Comparison of ENCODE assay signal across 10 cellular contexts in the genomic region with DNA sequence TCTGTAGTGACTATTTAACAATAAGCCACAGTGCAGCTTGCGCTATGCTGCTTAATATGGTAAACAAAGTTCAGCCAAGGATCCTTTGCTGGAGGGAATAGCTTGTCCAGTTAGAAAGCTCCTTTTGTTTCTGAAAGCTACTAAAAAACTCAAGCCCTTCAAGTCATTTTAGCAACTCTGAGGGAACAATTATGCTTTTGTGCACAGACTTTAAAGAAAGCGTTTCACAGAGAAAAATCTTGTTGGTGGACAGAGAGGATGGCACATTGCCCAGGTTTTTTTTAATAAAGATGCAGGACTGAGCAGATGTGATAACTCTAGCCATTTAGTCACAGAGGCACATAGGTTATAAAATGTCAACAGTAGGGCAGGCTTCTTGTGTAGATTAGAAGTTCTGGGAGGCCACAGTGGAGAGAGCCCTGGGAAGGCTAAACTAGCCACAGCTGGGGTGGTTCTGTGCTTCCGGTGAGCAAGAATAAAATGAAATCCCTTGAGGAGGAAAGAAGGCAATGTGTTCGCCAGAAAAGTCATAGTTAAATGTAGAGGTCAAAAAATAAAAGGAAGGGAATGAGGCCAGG.
DNase-seq lines count a peak whose midpoint lies in the region; ATAC-seq and TF ChIP-seq lines count a peak whose summit lies in the region.
"Had no signal": no experiment of that assay in that cellular context is flagged by ENCODE, and none has a peak within 500 bp of the region (broad histone marks: within the 10 kb centered on the region; RNA-seq: fewer than 3 reads in every experiment).

No MANE protein-coding gene starts in this region.

- TF ChIP-seq CTCF in type B pancreatic cell (conservative IDR thresholded peaks at IDR 0.05) (no peak), GM20000 (IDR thresholded peaks at IDR 0.05; ENCODE audit: extremely low read depth, missing control alignments) (no peak)

- H3K27ac Mint-ChIP-seq in type B pancreatic cell, result peak overlapping the region; percentile 32

- no peak for ATAC-seq in GM21423 (IDR thresholded peaks at IDR 0.05; ENCODE audit: unreplicated experiment)

- peaks cover 0 to 14% of the 10 kb centered on the region in 2 donors for H3K4me1 ChIP-seq in muscle layer of duodenum (ENCODE audit: control insufficient read depth in 1 of 2, insufficient read depth in 2 of 2, low read length in 2 of 2)

- H3K9me3 ChIP-seq in muscle layer of duodenum (ENCODE audit: control insufficient read depth in 1 of 2, low read length in 2 of 2), result no peaks in the 10 kb centered on the region

- H3K4me3 ChIP-seq in muscle layer of duodenum (ENCODE audit: low read depth in 1 of 2, low read length in 2 of 2), result peak overlapping the region in 1 of 2 donors; percentile 14

- H3K9me3 Mint-ChIP-seq in type B pancreatic cell, result no peaks in the 10 kb centered on the region

- H3K27ac ChIP-seq in muscle layer of duodenum (ENCODE audit: low read length), result peak overlapping the region; percentile 33

- H3K27me3 ChIP-seq in muscle layer of duodenum (ENCODE audit: low read depth, low read length), result no peaks in the 10 kb centered on the region

- H3K36me3 ChIP-seq in muscle layer of duodenum (ENCODE audit: control insufficient read depth in 1 of 2, insufficient read depth in 2 of 2, low read length in 2 of 2), result no peaks in the 10 kb centered on the region

- no peaks in the 10 kb centered on the region for H3K27me3 Mint-ChIP-seq in type B pancreatic cell

- no peak overlapping the region for H3K4me3 Mint-ChIP-seq in type B pancreatic cell

- peaks cover 14% of the 10 kb centered on the region for H3K4me1 Mint-ChIP-seq in type B pancreatic cell (ENCODE audit: unreplicated experiment)

- peak; percentile 13 for DNase-seq in NCI-H748 (lab: John Stamatoyannopoulos, UW; ENCODE audit: unreplicated experiment)
- no peak for DNase-seq in NCI-H748 treated with DMSO at 0.1 percent for 48 hours (lab: John Stamatoyannopoulos, UW)
- DNase-seq in epidermal melanocyte (ENCODE audit: insufficient read length, low spot score), result peak; percentile 81
- DNase-seq in type B pancreatic cell (ENCODE audit: extremely low spot score, unreplicated experiment), result no peak
- no peak for DNase-seq in SK-N-DZ (ENCODE audit: low spot score)
- DNase-seq in GM20000 (ENCODE audit: low spot score), result no peak
- DNase-seq: GF-D8, SW 1271 had no signal

- H3K36me3 Mint-ChIP-seq in type B pancreatic cell, result no peaks in the 10 kb centered on the region

Comparison
In these comparisons a context has a peak if more than half of its experiments do, and no peak if none do; other contexts are left out.
1. DNase-seq: peak in NCI-H748 (single experiment) and epidermal melanocyte (single experiment); none in NCI-H748 treated with DMSO at 0.1 percent for 48 hours (single experiment), type B pancreatic cell (single experiment), SK-N-DZ (single experiment) and GM20000 (single experiment).